1 cellular context compared by ENCODE assay signal in the genomic region with DNA sequence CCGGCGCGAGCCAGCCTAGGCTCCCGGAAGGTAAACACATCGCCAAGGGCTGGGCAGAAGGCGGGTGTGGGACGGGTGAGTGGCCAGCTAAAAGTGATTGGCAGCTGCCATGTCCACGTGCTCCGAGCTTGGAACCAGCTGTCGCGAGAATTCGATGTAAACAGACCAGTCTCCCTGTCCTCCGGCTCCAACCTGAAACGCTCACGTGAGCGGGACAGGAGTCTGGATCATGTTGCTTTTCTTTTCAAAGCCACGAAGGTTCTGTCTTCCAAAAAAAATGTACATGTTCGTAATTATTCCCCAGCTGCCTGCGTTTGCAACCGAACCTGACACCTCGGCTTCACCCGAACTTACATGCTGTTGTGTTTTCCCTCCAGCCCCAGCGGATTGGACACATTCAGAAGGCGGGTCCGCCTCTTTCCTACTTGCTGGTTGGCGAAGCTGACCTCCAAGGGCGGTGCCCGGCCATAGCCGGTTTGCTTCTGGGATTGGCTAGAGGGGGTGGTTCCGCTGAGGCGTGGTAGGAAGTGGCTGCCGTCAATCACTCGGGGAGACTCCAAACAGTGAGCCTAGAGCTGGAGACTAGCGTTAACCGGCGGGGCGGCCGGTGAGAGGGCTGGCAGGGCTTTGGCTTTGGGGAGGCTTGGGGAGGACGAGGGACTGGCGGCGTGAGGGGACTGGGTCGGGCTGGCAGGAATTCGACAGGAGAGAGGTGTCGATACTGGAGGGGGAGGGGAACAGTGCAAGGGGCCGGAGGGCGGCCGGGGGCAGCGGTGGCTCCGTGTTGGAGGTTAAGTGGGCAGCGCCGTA.
TF ChIP-seq lines count a peak whose summit lies in the region.

A gene (plus strand): TSS at position 544 of the 810 bp plus-strand sequence.

TF ChIP-seq in SK-N-SH, 30 proteins besides CTCF, POLR2A, EP300 and RAD21 (continued from another document):
- TF ChIP-seq, protein P1, sequence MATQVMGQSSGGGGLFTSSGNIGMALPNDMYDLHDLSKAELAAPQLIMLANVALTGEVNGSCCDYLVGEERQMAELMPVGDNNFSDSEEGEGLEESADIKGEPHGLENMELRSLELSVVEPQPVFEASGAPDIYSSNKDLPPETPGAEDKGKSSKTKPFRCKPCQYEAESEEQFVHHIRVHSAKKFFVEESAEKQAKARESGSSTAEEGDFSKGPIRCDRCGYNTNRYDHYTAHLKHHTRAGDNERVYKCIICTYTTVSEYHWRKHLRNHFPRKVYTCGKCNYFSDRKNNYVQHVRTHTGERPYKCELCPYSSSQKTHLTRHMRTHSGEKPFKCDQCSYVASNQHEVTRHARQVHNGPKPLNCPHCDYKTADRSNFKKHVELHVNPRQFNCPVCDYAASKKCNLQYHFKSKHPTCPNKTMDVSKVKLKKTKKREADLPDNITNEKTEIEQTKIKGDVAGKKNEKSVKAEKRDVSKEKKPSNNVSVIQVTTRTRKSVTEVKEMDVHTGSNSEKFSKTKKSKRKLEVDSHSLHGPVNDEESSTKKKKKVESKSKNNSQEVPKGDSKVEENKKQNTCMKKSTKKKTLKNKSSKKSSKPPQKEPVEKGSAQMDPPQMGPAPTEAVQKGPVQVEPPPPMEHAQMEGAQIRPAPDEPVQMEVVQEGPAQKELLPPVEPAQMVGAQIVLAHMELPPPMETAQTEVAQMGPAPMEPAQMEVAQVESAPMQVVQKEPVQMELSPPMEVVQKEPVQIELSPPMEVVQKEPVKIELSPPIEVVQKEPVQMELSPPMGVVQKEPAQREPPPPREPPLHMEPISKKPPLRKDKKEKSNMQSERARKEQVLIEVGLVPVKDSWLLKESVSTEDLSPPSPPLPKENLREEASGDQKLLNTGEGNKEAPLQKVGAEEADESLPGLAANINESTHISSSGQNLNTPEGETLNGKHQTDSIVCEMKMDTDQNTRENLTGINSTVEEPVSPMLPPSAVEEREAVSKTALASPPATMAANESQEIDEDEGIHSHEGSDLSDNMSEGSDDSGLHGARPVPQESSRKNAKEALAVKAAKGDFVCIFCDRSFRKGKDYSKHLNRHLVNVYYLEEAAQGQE (IDR thresholded peaks at IDR 0.05; ENCODE audit: low read depth, low read length), result no peak
- TF ChIP-seq, protein P2, sequence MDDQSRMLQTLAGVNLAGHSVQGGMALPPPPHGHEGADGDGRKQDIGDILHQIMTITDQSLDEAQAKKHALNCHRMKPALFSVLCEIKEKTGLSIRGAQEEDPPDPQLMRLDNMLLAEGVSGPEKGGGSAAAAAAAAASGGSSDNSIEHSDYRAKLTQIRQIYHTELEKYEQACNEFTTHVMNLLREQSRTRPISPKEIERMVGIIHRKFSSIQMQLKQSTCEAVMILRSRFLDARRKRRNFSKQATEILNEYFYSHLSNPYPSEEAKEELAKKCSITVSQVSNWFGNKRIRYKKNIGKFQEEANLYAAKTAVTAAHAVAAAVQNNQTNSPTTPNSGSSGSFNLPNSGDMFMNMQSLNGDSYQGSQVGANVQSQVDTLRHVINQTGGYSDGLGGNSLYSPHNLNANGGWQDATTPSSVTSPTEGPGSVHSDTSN (IDR thresholded peaks at IDR 0.05), result peak; percentile 99
- TF ChIP-seq GATA2 (CRISPR knock-in tag; IDR thresholded peaks at IDR 0.05) (no peak), RCOR1 (IDR thresholded peaks at IDR 0.05; ENCODE audit: low read length) (no peak), YY1 (IDR thresholded peaks at IDR 0.05; ENCODE audit: low read depth) (0 out of 2 replicates have a peak, but pooled peaks have one; percentile 36), MEF2A (IDR thresholded peaks at IDR 0.05; ENCODE audit: borderline replicate concordance, low read depth) (peak; percentile 10; the same call in 1 of the 2 replicates), CHD2 (IDR thresholded peaks at IDR 0.05; ENCODE audit: low read length, partially characterized antibody) (peak; percentile 99), TCF12 (IDR thresholded peaks at IDR 0.05) (peak; percentile 37; the same call in 1 of the 2 replicates)
- TF ChIP-seq, protein P3, sequence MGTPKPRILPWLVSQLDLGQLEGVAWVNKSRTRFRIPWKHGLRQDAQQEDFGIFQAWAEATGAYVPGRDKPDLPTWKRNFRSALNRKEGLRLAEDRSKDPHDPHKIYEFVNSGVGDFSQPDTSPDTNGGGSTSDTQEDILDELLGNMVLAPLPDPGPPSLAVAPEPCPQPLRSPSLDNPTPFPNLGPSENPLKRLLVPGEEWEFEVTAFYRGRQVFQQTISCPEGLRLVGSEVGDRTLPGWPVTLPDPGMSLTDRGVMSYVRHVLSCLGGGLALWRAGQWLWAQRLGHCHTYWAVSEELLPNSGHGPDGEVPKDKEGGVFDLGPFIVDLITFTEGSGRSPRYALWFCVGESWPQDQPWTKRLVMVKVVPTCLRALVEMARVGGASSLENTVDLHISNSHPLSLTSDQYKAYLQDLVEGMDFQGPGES (IDR thresholded peaks at IDR 0.05; ENCODE audit: low read depth, low read length), result peak; percentile 99
TF ChIP-seq in SK-N-SH: peak in this region for 17.
